ENCODE assay signal across 13 cellular contexts in genomic region chr9:88605500-88606172, GRCh38.
DNase-seq lines count a peak whose midpoint lies in the region; ATAC-seq and TF ChIP-seq lines count a peak whose summit lies in the region.
"Had no signal": no experiment of that assay in that cellular context is flagged by ENCODE, and none has a peak within 500 bp of the region (broad histone marks: within the 10 kb centered on the region; RNA-seq: fewer than 3 reads in every experiment).

No MANE protein-coding gene starts in this region.

- 30 to 31% (median 30%) methylated on average over 8 of the region's 8 CpGs for WGBS in psoas muscle, 3 donors

- no peaks in the 10 kb centered on the region for H4K20me1 ChIP-seq in neural progenitor cell (ENCODE audit: low read depth)

- no peak overlapping the region for H3K4me2 ChIP-seq in neural progenitor cell

- no peak overlapping the region for H2AFZ ChIP-seq in neural progenitor cell (replicated peaks)

- TF ChIP-seq CTCF in AG09309 (IDR thresholded peaks at IDR 0.05; ENCODE audit: control insufficient read depth, insufficient read depth, low read depth, low read length, missing control alignments) (no peak), foreskin fibroblast (IDR thresholded peaks at IDR 0.05; ENCODE audit: low read depth, low read length) (no peak), psoas muscle (IDR thresholded peaks at IDR 0.05) (no peak), neural progenitor cell (IDR thresholded peaks at IDR 0.05) (no peak)

- H3K4me1 ChIP-seq in adipocyte (ENCODE audit: control insufficient read depth, insufficient read depth, low read length) (peaks cover 24% of the 10 kb centered on the region), psoas muscle (peaks cover 5% of the 10 kb centered on the region), neural progenitor cell (no peaks in the 10 kb centered on the region)
- H3K4me1 ChIP-seq: upper lobe of left lung had no signal

- intact Hi-C loops in psoas muscle (cut with DNase I) = no loop called here

- no peaks in the 10 kb centered on the region for H3K79me2 ChIP-seq in neural progenitor cell (ENCODE audit: low read depth)

- H3K27ac Mint-ChIP-seq in activated T-cell treated with anti-CD3 and anti-CD28 coated beads, Interleukin-2, amount 50 U/mL, for 24 hours = no peak overlapping the region
- no peak overlapping the region for H3K27ac Mint-ChIP-seq in neural progenitor cell

- H3K9ac ChIP-seq in adipocyte (ENCODE audit: low read length) (peak overlapping the region; percentile 7), neural progenitor cell (no peak overlapping the region)

- H3K27me3 ChIP-seq in adipocyte (replicated peaks; ENCODE audit: control insufficient read depth, insufficient read depth, low read length) (no peaks in the 10 kb centered on the region), psoas muscle (ENCODE audit: insufficient read depth in 3 of 3, low read length in 2 of 3) (no peaks in the 10 kb centered on the region), neural progenitor cell (no peaks in the 10 kb centered on the region)
- H3K27me3 ChIP-seq: upper lobe of left lung had no signal

- peak overlapping the region; percentile 21 for H3K27ac ChIP-seq in psoas muscle
- no peak overlapping the region for H3K27ac ChIP-seq in neural progenitor cell

- H3K4me1 Mint-ChIP-seq in activated T-cell treated with anti-CD3 and anti-CD28 coated beads, Interleukin-2, amount 50 U/mL, for 24 hours (ENCODE audit: low read depth) = peaks cover 2% of the 10 kb centered on the region
- peaks cover 4% of the 10 kb centered on the region for H3K4me1 Mint-ChIP-seq in neural progenitor cell

- no peak overlapping the region for H3K4me3 Mint-ChIP-seq in activated T-cell treated with anti-CD3 and anti-CD28 coated beads, Interleukin-2, amount 50 U/mL, for 24 hours
- H3K4me3 Mint-ChIP-seq in neural progenitor cell = no peak overlapping the region

- H3K4me3 ChIP-seq in AG09309 (ENCODE audit: control insufficient read depth, low read depth, low read length) = no peak overlapping the region
- H3K4me3 ChIP-seq in adipocyte (ENCODE audit: low read length) = peak overlapping the region; percentile 42
- H3K4me3 ChIP-seq in foreskin fibroblast (ENCODE audit: low read depth in 1 of 2, low read length in 2 of 2) = no peak overlapping the region
- H3K4me3 ChIP-seq in psoas muscle = no peak overlapping the region
- H3K4me3 ChIP-seq in neural progenitor cell = no peak overlapping the region
- H3K4me3 ChIP-seq: upper lobe of left lung had no signal

- peaks cover 18% of the 10 kb centered on the region for H3K27me3 Mint-ChIP-seq in activated T-cell treated with anti-CD3 and anti-CD28 coated beads, Interleukin-2, amount 50 U/mL, for 24 hours
- peaks cover 2% of the 10 kb centered on the region for H3K27me3 Mint-ChIP-seq in neural progenitor cell (ENCODE audit: insufficient read depth, low read depth)

- DNase-seq in AG09309 (ENCODE audit: low read depth) = peak; percentile 35
- peak; percentile 75 for DNase-seq in adipocyte (ENCODE audit: low read depth)
- peak; percentile 62 to 69 for DNase-seq in foreskin fibroblast
- DNase-seq in psoas muscle = no peak
- no peak for DNase-seq in activated T-cell treated with anti-CD3 and anti-CD28 coated beads, Interleukin-2, amount 50 U/mL, for 24 hours
- no peak for DNase-seq in neural progenitor cell (ENCODE audit: low spot score)
- DNase-seq in iPS-NIHi7 (ENCODE audit: extremely low spot score) = no peak
- DNase-seq: activated CD4-positive, CD25-positive, alpha-beta regulatory T cell treated with anti-CD3 and anti-CD28 coated beads, Interleukin-2, amount 50 U/mL, for 72 hours; activated effector memory CD4-positive, alpha-beta T cell treated with Interleukin-2 at 50 U/mL for 16 hours; NCI-H1092; NCI-H526 treated with DMSO at 0.1 percent for 48 hours; upper lobe of left lung had no signal

- H3K36me3 Mint-ChIP-seq in activated T-cell treated with anti-CD3 and anti-CD28 coated beads, Interleukin-2, amount 50 U/mL, for 24 hours (ENCODE audit: low read depth) = no peaks in the 10 kb centered on the region
- H3K36me3 Mint-ChIP-seq in neural progenitor cell = peaks cover 2% of the 10 kb centered on the region

- no peaks in the 10 kb centered on the region for H3F3A ChIP-seq in neural progenitor cell (ENCODE audit: low read depth)

- H3K36me3 ChIP-seq in adipocyte (ENCODE audit: control insufficient read depth, insufficient read depth, low read length, severe bottlenecking) (no peaks in the 10 kb centered on the region), psoas muscle (ENCODE audit: insufficient read depth in 1 of 2, low read depth in 1 of 2) (no peaks in the 10 kb centered on the region), neural progenitor cell (no peaks in the 10 kb centered on the region)
- H3K36me3 ChIP-seq: upper lobe of left lung had no signal

- no peaks in the 10 kb centered on the region for H3K9me3 Mint-ChIP-seq in activated T-cell treated with anti-CD3 and anti-CD28 coated beads, Interleukin-2, amount 50 U/mL, for 24 hours
- H3K9me3 Mint-ChIP-seq in neural progenitor cell = peaks cover 12% of the 10 kb centered on the region

- H3K9me3 ChIP-seq in adipocyte (ENCODE audit: control insufficient read depth, low read length) = no peaks in the 10 kb centered on the region
- no peaks in the 10 kb centered on the region for H3K9me3 ChIP-seq in psoas muscle
- H3K9me3 ChIP-seq in neural progenitor cell (ENCODE audit: low read depth) = no peaks in the 10 kb centered on the region
- H3K9me3 ChIP-seq: upper lobe of left lung had no signal

- peak; percentile 52 to 77 (median 66) for ATAC-seq in psoas muscle
- ATAC-seq in HG02571 (IDR thresholded peaks at IDR 0.05; ENCODE audit: unreplicated experiment) = no peak

Comparison
In these comparisons a context has a peak if more than half of its experiments do, and no peak if none do; other contexts are left out.
1. DNase-seq: peak in AG09309 (single experiment), adipocyte (single experiment) and foreskin fibroblast (2 of 2); none in psoas muscle (0 of 2), activated T-cell treated with anti-CD3 and anti-CD28 coated beads, Interleukin-2, amount 50 U/mL, for 24 hours (single experiment), neural progenitor cell (single experiment) and iPS-NIHi7 (single experiment).